ENCODE assay signal across 1 cellular context in genomic region chr1:225921734-225922709, GRCh38.
TF ChIP-seq lines count a peak whose summit lies in the region.

No MANE protein-coding gene starts in this region.

TF ChIP-seq in GM23338, 12 proteins besides CTCF, POLR2A, EP300 and RAD21 (continued from another document):
- TF ChIP-seq ZNF462 (CRISPR knock-in tag; IDR thresholded peaks at IDR 0.05) (no peak), EZH2phosphoT487 (IDR thresholded peaks at IDR 0.05; ENCODE audit: unreplicated experiment) (no peak), CREB1 (CRISPR knock-in tag; IDR thresholded peaks at IDR 0.05; ENCODE audit: low read depth) (no peak), ETS1 (IDR thresholded peaks at IDR 0.05) (no peak), EZH2 (IDR thresholded peaks at IDR 0.05; ENCODE audit: low read depth, unreplicated experiment) (no peak), POLR2AphosphoS5 (IDR thresholded peaks at IDR 0.05; ENCODE audit: low read depth) (no peak)
